Comparison of ENCODE assay signal across 10 cellular contexts in the genomic region with DNA sequence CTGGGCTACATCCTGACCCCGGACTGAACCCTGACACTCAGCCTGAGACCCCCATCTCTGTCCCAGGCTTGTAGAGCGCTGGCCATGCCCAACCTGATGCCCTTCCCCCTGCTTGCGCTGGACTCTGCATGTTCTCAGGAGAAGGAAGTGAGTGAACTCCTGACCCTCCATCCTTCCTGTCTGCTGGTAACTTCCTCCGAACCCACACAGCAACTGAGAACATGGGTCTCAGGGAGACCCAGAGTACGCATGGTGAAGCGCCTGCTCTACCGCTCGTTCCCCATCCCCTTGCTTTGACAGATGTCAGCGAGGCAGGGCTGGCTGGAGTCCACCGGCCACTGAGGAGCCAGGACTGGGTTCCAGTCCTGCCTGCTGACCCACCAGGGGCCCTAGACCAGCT. TPM values are rescaled to one million over a fixed set of nuclear protein-coding genes. Genes with fewer than 3 reads are reported as not detected.
A peak's percentile ranks its signal among the peaks of the same experiment; 100 is the strongest.
DNase-seq lines count a peak whose midpoint lies in the region; ATAC-seq and TF ChIP-seq lines count a peak whose summit lies in the region.
"Had no signal": no experiment of that assay in that cellular context is flagged by ENCODE, and none has a peak within 500 bp of the region (broad histone marks: within the 10 kb centered on the region; RNA-seq: fewer than 3 reads in every experiment).

No MANE protein-coding gene starts in this region.

- H3K4me3 Mint-ChIP-seq in activated T-cell treated with anti-CD3 and anti-CD28 coated beads, Interleukin-2, amount 50 U/mL, for 4 hours, result peak overlapping the region; percentile 13

- no peaks in the 10 kb centered on the region for H3K9me3 ChIP-seq in right lobe of liver
- H3K9me3 ChIP-seq in thyroid gland, result no peaks in the 10 kb centered on the region

- 20% methylated on average over 1 of the region's 10 CpGs for WGBS in right lobe of liver (ENCODE audit: insufficient coverage, low coverage, low lambda C conversion rate, missing lambda C conversion rate)
- 63 to 90% methylated on average over 10 of the region's 10 CpGs for WGBS in thyroid gland, 2 donors

- peak overlapping the region in 2 of 3 donors; percentile 47 to 67 for H3K27ac ChIP-seq in right lobe of liver
- peak overlapping the region; percentile 47 to 79 (median 78) for H3K27ac ChIP-seq in thyroid gland

- intact Hi-C loops in right lobe of liver (cut with DNase I) (no loop called here), thyroid gland (cut with DNase I) (no loop called here)

- ATAC-seq in activated T-cell treated with anti-CD3 and anti-CD28 coated beads, Interleukin-2, amount 50 U/mL, for 4 hours, result peak; percentile 10 to 33
- ATAC-seq in activated naive CD4-positive, alpha-beta T cell treated with anti-CD3 and anti-CD28 coated beads, Interleukin-2, amount 50 U/mL, for 72 hours, result peak in 1 of 2 donors; percentile 42
- ATAC-seq in right lobe of liver (peak; percentile 61 to 76 (median 66)), HG03097 (IDR thresholded peaks at IDR 0.05; ENCODE audit: low FRiP score, unreplicated experiment) (no peak)

- H3K4me3 ChIP-seq in right lobe of liver (no peak overlapping the region), thyroid gland (replicated peaks in 1 of 3) (no peak overlapping the region)

- H3K27me3 ChIP-seq in right lobe of liver (no peaks in the 10 kb centered on the region), thyroid gland (no peaks in the 10 kb centered on the region)

- no peaks in the 10 kb centered on the region for H3K9me3 Mint-ChIP-seq in activated T-cell treated with anti-CD3 and anti-CD28 coated beads, Interleukin-2, amount 50 U/mL, for 4 hours
- H3K9me3 Mint-ChIP-seq in activated naive CD4-positive, alpha-beta T cell treated with anti-CD3 and anti-CD28 coated beads, Interleukin-2, amount 50 U/mL, for 72 hours, result no peaks in the 10 kb centered on the region

- TF ChIP-seq POLR2A in right lobe of liver (IDR thresholded peaks at IDR 0.05), result no peak
- TF ChIP-seq POLR2A in thyroid gland (IDR thresholded peaks at IDR 0.05), result no peak

- peaks cover 40% of the 10 kb centered on the region for H3K4me1 Mint-ChIP-seq in activated T-cell treated with anti-CD3 and anti-CD28 coated beads, Interleukin-2, amount 50 U/mL, for 4 hours (ENCODE audit: low read depth)

- peak overlapping the region; percentile 47 to 88 for H3K27ac Mint-ChIP-seq in activated naive CD4-positive, alpha-beta T cell treated with anti-CD3 and anti-CD28 coated beads, Interleukin-2, amount 50 U/mL, for 72 hours

- H3K4me1 ChIP-seq in right lobe of liver (peaks cover 0 to 3% (median 0%) of the 10 kb centered on the region in 4 donors), thyroid gland (peaks cover 25 to 65% of the 10 kb centered on the region in 2 donors)

- no peaks in the 10 kb centered on the region for H3K27me3 Mint-ChIP-seq in activated T-cell treated with anti-CD3 and anti-CD28 coated beads, Interleukin-2, amount 50 U/mL, for 4 hours (ENCODE audit: low read depth)

- H3K36me3 ChIP-seq in right lobe of liver (no peaks in the 10 kb centered on the region), thyroid gland (peaks cover 0 to 7% of the 10 kb centered on the region in 2 donors)

- no peak for DNase-seq in activated T-cell treated with anti-CD3 and anti-CD28 coated beads, Interleukin-2, amount 50 U/mL, for 4 hours
- DNase-seq in activated T-cell treated with anti-CD3 and anti-CD28 coated beads for 4 hours (no peak), right lobe of liver (peak in 2 of 3 donors; percentile 42 to 63), thyroid gland (no peak)
- DNase-seq in activated naive CD4-positive, alpha-beta T cell treated with anti-CD3 and anti-CD28 coated beads, Interleukin-2, amount 50 U/mL, for 72 hours (ENCODE audit: low spot score in 2 of 2), result no peak
- no peak for DNase-seq in effector CD8-positive, alpha-beta T cell (lab: John Stamatoyannopoulos, UW)
- DNase-seq in stimulated activated CD8-positive, alpha-beta memory T cell treated with anti-CD3 and anti-CD28 coated beads, Interleukin-4, amount 100 ng/mL, for 48 hours, result no peak
- DNase-seq: amniotic stem cell had no signal

- no peak for TF ChIP-seq CTCF in right lobe of liver (IDR thresholded peaks at IDR 0.05)
- no peak for TF ChIP-seq CTCF in thyroid gland (IDR thresholded peaks at IDR 0.05)

- H3K36me3 Mint-ChIP-seq in activated T-cell treated with anti-CD3 and anti-CD28 coated beads, Interleukin-2, amount 50 U/mL, for 4 hours (ENCODE audit: insufficient read depth), result peaks cover 4% of the 10 kb centered on the region
- no peaks in the 10 kb centered on the region for H3K36me3 Mint-ChIP-seq in activated naive CD4-positive, alpha-beta T cell treated with anti-CD3 and anti-CD28 coated beads, Interleukin-2, amount 50 U/mL, for 72 hours

RNA-seq across cellular contexts. Expression of a gene that starts 6.1 kb away (rescaled TPM):
- 1 to 10 TPM; 4.2 to 7.5 (median 7.4) TPM for total RNA-seq in activated T-cell treated with anti-CD3 and anti-CD28 coated beads, Interleukin-2, amount 50 U/mL, for 4 hours
- total RNA-seq in activated naive CD4-positive, alpha-beta T cell treated with anti-CD3 and anti-CD28 coated beads, Interleukin-2, amount 50 U/mL, for 72 hours, result 1 to 10 TPM; 3.8 to 6.9 TPM
- total RNA-seq in right lobe of liver, result 1 to 10 TPM in 2 of 6 experiments, under 1 TPM in 4; 0.35 to 1.1 (median 0.47) TPM
- total RNA-seq in thyroid gland, result 10 to 100 TPM in 1 of 4 donors, 1 to 10 TPM in 3; 5.9 to 10.1 (median 7.9) TPM

RNA-seq across cellular contexts. Expression of a gene that starts 29.5 kb away (rescaled TPM):
- total RNA-seq in activated T-cell treated with anti-CD3 and anti-CD28 coated beads, Interleukin-2, amount 50 U/mL, for 4 hours, result under 1 TPM; 0.13 to 0.52 (median 0.21) TPM
- total RNA-seq in activated naive CD4-positive, alpha-beta T cell treated with anti-CD3 and anti-CD28 coated beads, Interleukin-2, amount 50 U/mL, for 72 hours, result 1 to 10 TPM in 1 of 2 donors, under 1 TPM in 1; 0.14 to 1.5 TPM
- total RNA-seq in right lobe of liver, result under 1 TPM in 5 of 6 experiments, not detected in 1; 0.50 to 0.78 (median 0.58) TPM
- under 1 TPM in 3 of 4 donors, not detected in 1; 0.11 to 0.54 (median 0.21) TPM for total RNA-seq in thyroid gland
- total RNA-seq: SK-MEL-5 had no signal

RNA-seq across cellular contexts. Expression of a gene that starts 40.7 kb away (rescaled TPM):
- total RNA-seq in activated T-cell treated with anti-CD3 and anti-CD28 coated beads, Interleukin-2, amount 50 U/mL, for 4 hours, result 10 to 100 TPM; 33.2 to 39.1 (median 36.4) TPM
- total RNA-seq in activated naive CD4-positive, alpha-beta T cell treated with anti-CD3 and anti-CD28 coated beads, Interleukin-2, amount 50 U/mL, for 72 hours, result 10 to 100 TPM; 35.4 to 44.4 TPM
- 10 to 100 TPM in 4 of 6 experiments, 1 to 10 TPM in 2; 8.6 to 15.1 (median 10.5) TPM for total RNA-seq in right lobe of liver
- total RNA-seq in thyroid gland, result 100 to 1,000 TPM in 1 of 4 donors, 10 to 100 TPM in 3; 28.4 to 265 (median 36.1) TPM

Comparison
In these comparisons a context has a peak if more than half of its experiments do, and no peak if none do; other contexts are left out.
1. DNase-seq: peak in right lobe of liver (2 of 3); none in activated T-cell treated with anti-CD3 and anti-CD28 coated beads, Interleukin-2, amount 50 U/mL, for 4 hours (single experiment), activated T-cell treated with anti-CD3 and anti-CD28 coated beads for 4 hours (single experiment), activated naive CD4-positive, alpha-beta T cell treated with anti-CD3 and anti-CD28 coated beads, Interleukin-2, amount 50 U/mL, for 72 hours (0 of 2), thyroid gland (0 of 2), effector CD8-positive, alpha-beta T cell (single experiment) and stimulated activated CD8-positive, alpha-beta memory T cell treated with anti-CD3 and anti-CD28 coated beads, Interleukin-4, amount 100 ng/mL, for 48 hours (single experiment).